Comparison of ENCODE assay signal across 17 cellular contexts in genomic region chr1:17890815-17891191, GRCh38.
DNase-seq lines count a peak whose midpoint lies in the region; ATAC-seq and TF ChIP-seq lines count a peak whose summit lies in the region.
"Had no signal": no experiment of that assay in that cellular context is flagged by ENCODE, and none has a peak within 500 bp of the region (broad histone marks: within the 10 kb centered on the region; RNA-seq: fewer than 3 reads in every experiment).

No MANE protein-coding gene starts in this region.

- H3K27me3 ChIP-seq in heart left ventricle, result peaks cover 0 to 4% (median 0%) of the 10 kb centered on the region in 9 donors
- H3K27me3 ChIP-seq: BLaER1 had no signal

- peak overlapping the region in 10 of 12 donors; percentile 23 to 88 (median 70) for H3K27ac ChIP-seq in heart left ventricle
- H3K27ac ChIP-seq: BLaER1 had no signal

- H3K4me3 Mint-ChIP-seq in natural killer cell treated with Interleukin-12 subunit alpha and Interleukin-12 subunit beta and Interleukin-15 and Interleukin-18, amount 100 ng/mL, for 72 hours, result no peak overlapping the region
- H3K4me3 Mint-ChIP-seq in natural killer cell, result no peak overlapping the region
- H3K4me3 Mint-ChIP-seq: CD8-positive, alpha-beta memory T cell; HFFc6 had no signal

- TF ChIP-seq POLR2A in heart left ventricle (IDR thresholded peaks at IDR 0.05), result no peak

- H3K4me1 Mint-ChIP-seq in natural killer cell treated with Interleukin-12 subunit alpha and Interleukin-12 subunit beta and Interleukin-15 and Interleukin-18, amount 100 ng/mL, for 72 hours (ENCODE audit: low read depth in 2 of 2), result no peaks in the 10 kb centered on the region
- no peaks in the 10 kb centered on the region for H3K4me1 Mint-ChIP-seq in natural killer cell
- H3K4me1 Mint-ChIP-seq: CD8-positive, alpha-beta memory T cell had no signal

- no peak for DNase-seq in heart left ventricle
- DNase-seq in cardiac septum (ENCODE audit: low spot score), result no peak
- peak; percentile 13 for DNase-seq in natural killer cell treated with Interleukin-12 subunit alpha and Interleukin-12 subunit beta and Interleukin-15 and Interleukin-18, amount 100 ng/mL, for 72 hours (ENCODE audit: low spot score)
- no peak for DNase-seq in natural killer cell
- peak; percentile 30 for DNase-seq in posterior vena cava (ENCODE audit: low spot score)
- DNase-seq in NCI-H1417 (lab: John Stamatoyannopoulos, UW), result no peak
- DNase-seq: 8988T; AML-193; Caco-2; CD8-positive, alpha-beta memory T cell; DMS53; GF-D8; GOT3; HFFc6 had no signal

- H3K27me3 Mint-ChIP-seq in natural killer cell treated with Interleukin-12 subunit alpha and Interleukin-12 subunit beta and Interleukin-15 and Interleukin-18, amount 100 ng/mL, for 72 hours, result peaks cover 4 to 8% of the 10 kb centered on the region in 2 donors
- peaks cover 7 to 14% of the 10 kb centered on the region in 2 donors for H3K27me3 Mint-ChIP-seq in natural killer cell (ENCODE audit: low read depth in 2 of 2)

- intact Hi-C loops in heart left ventricle (cut with DNase I) (no loop called here), cardiac septum (cut with DNase I) (loop anchor here (5.0 kb wide), 1 partner anchor 64 kb away; no protein-coding TSS in a partner anchor), natural killer cell (cut with micrococcal nuclease) (no loop called here), posterior vena cava (cut with DNase I) (no loop called here)

- H3K9me3 Mint-ChIP-seq in natural killer cell treated with Interleukin-12 subunit alpha and Interleukin-12 subunit beta and Interleukin-15 and Interleukin-18, amount 100 ng/mL, for 72 hours, result no peaks in the 10 kb centered on the region
- no peaks in the 10 kb centered on the region for H3K9me3 Mint-ChIP-seq in natural killer cell
- H3K9me3 Mint-ChIP-seq: HFFc6 had no signal

- ATAC-seq in heart left ventricle (no peak), natural killer cell (no peak), GM21381 (IDR thresholded peaks at IDR 0.05; ENCODE audit: unreplicated experiment) (no peak)
- peak in 1 of 2 donors; percentile 15 for ATAC-seq in natural killer cell treated with Interleukin-12 subunit alpha and Interleukin-12 subunit beta and Interleukin-15 and Interleukin-18, amount 100 ng/mL, for 72 hours

- H3K4me1 ChIP-seq in heart left ventricle, result peaks cover 0 to 34% (median 15%) of the 10 kb centered on the region in 12 donors
- H3K4me1 ChIP-seq: BLaER1, Caco-2, HAP-1 had no signal

- H3K9me3 ChIP-seq in heart left ventricle, result no peaks in the 10 kb centered on the region
- H3K9me3 ChIP-seq: BLaER1, Caco-2, HAP-1 had no signal

- no peaks in the 10 kb centered on the region for H3K36me3 ChIP-seq in heart left ventricle
- H3K36me3 ChIP-seq: BLaER1, HAP-1 had no signal

- TF ChIP-seq CTCF in heart left ventricle (IDR thresholded peaks at IDR 0.05) (no peak), natural killer cell (IDR thresholded peaks at IDR 0.05) (no peak)

- H3K27ac Mint-ChIP-seq in natural killer cell treated with Interleukin-12 subunit alpha and Interleukin-12 subunit beta and Interleukin-15 and Interleukin-18, amount 100 ng/mL, for 72 hours, result no peak overlapping the region
- H3K27ac Mint-ChIP-seq in natural killer cell, result no peak overlapping the region
- H3K27ac Mint-ChIP-seq: CD8-positive, alpha-beta memory T cell; HFFc6 had no signal

- H3K4me3 ChIP-seq in heart left ventricle, result no peak overlapping the region
- H3K4me3 ChIP-seq: BLaER1, HAP-1 had no signal

- WGBS in heart left ventricle, 4 donors, result 46 to 50% (median 50%) methylated on average over 8 of the region's 8 CpGs

- H3K36me3 Mint-ChIP-seq in natural killer cell treated with Interleukin-12 subunit alpha and Interleukin-12 subunit beta and Interleukin-15 and Interleukin-18, amount 100 ng/mL, for 72 hours, result no peaks in the 10 kb centered on the region
- no peaks in the 10 kb centered on the region for H3K36me3 Mint-ChIP-seq in natural killer cell
- H3K36me3 Mint-ChIP-seq: CD8-positive, alpha-beta memory T cell had no signal

Comparison
In these comparisons a context has a peak if more than half of its experiments do, and no peak if none do; other contexts are left out.
1. DNase-seq: peak in natural killer cell treated with Interleukin-12 subunit alpha and Interleukin-12 subunit beta and Interleukin-15 and Interleukin-18, amount 100 ng/mL, for 72 hours (single experiment) and posterior vena cava (single experiment); none in heart left ventricle (0 of 5), cardiac septum (single experiment), natural killer cell (single experiment) and NCI-H1417 (0 of 3).